In the genomic region with DNA sequence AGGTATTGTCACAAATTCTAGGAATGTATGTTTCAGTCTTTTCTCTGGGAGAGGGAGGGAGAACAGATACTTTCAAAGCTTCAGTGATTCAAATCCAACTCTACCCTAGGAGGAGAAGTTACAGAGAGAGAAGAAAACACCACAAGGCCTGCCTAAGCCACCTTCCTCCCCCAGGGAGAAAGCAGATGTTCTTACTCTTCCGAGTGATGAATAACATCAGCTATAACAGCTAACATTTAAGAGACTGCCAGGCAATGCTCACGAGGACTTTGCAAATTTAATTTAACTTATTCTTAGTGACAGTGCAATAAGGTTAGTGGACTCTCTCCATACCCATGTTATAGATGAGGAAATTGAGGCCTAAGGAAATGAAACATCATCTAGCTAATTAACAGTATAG, we compare ENCODE assay signal across 33 cellular contexts. TPM values are rescaled to one million over a fixed set of nuclear protein-coding genes. Genes with fewer than 3 reads are reported as not detected.
"Had no signal": no experiment of that assay in that cellular context is flagged by ENCODE, and none has a peak within 500 bp of the region (broad histone marks: within the 10 kb centered on the region; RNA-seq: fewer than 3 reads in every experiment).

No MANE protein-coding gene starts in this region.

- H3K4me3 Mint-ChIP-seq: naive thymus-derived CD8-positive, alpha-beta T cell; nephron; neural crest cell; stimulated activated naive B cell treated with anti-CD40 and anti-IgM and Interleukin-4, amounts not matched to agents 10 μg/mL and 1 μg/mL and 100 μg/mL, for 72 hours had no signal

- H3K27ac ChIP-seq: lower lobe of right lung, pancreas, right atrium auricular region, right lobe of liver, skin epidermis, stomach, testis, thyroid gland, transverse colon, upper lobe of right lung had no signal

- H3K4me1 Mint-ChIP-seq: stimulated activated naive B cell treated with anti-CD40 and anti-IgM and Interleukin-4, amounts not matched to agents 10 μg/mL and 1 μg/mL and 100 μg/mL, for 72 hours had no signal

- DNase-seq: hippocampal formation; kidney glomerular epithelial cell; left cardiac atrium; lower lobe of right lung; mammary epithelial cell; mesenchymal stem cell; naive thymus-derived CD8-positive, alpha-beta T cell; nucleus accumbens; pancreas; right lobe of liver; stimulated activated CD4-positive, alpha-beta T cell treated with anti-CD3 and anti-CD28 coated beads, Interleukin-12 subunit alpha, Interleukin-12 subunit beta, amount 100 ng/mL, for 4 hours; stimulated activated CD4-positive, alpha-beta T cell treated with anti-CD3 and anti-CD28 coated beads, Interleukin-15, amount 100 ng/mL, for 24 hours; stimulated activated CD4-positive, alpha-beta T cell treated with anti-CD3 and anti-CD28 coated beads, Interleukin-2, amount 100 ng/mL, for 24 hours; stimulated activated CD4-positive, alpha-beta T cell treated with anti-CD3 and anti-CD28 coated beads, Interleukin-4, amount 100 ng/mL, for 1 hour; stimulated activated naive B cell treated with anti-CD40 and anti-IgM and Interleukin-4, amounts not matched to agents 10 μg/mL and 1 μg/mL and 100 μg/mL, for 72 hours; stimulated activated naive CD8-positive, alpha-beta T cell treated with anti-CD3 and anti-CD28 coated beads, Interleukin-15, Interleukin-2, amounts not matched to agents 100 U/mL and 50 U/mL, for 24 hours; stomach; testis; thyroid gland; transverse colon; upper lobe of right lung had no signal

- H3K27me3 Mint-ChIP-seq: naive thymus-derived CD8-positive, alpha-beta T cell had no signal

- H3K36me3 Mint-ChIP-seq: stimulated activated naive B cell treated with anti-CD40 and anti-IgM and Interleukin-4, amounts not matched to agents 10 μg/mL and 1 μg/mL and 100 μg/mL, for 72 hours had no signal

- H3K9me3 ChIP-seq: lower lobe of right lung, pancreas, right atrium auricular region, right lobe of liver, stomach, testis, thyroid gland, transverse colon, upper lobe of right lung had no signal

- H3K27me3 ChIP-seq: pancreas, right atrium auricular region, right lobe of liver, testis, thyroid gland, transverse colon, upper lobe of right lung had no signal

- H3K4me3 ChIP-seq: lower lobe of right lung, pancreas, right atrium auricular region, right lobe of liver, skin epidermis, stomach, testis, thyroid gland, transverse colon, upper lobe of right lung had no signal

- ATAC-seq: left cardiac atrium; left lobe of liver; lower lobe of right lung; naive thymus-derived CD8-positive, alpha-beta T cell; pancreas; right lobe of liver; stimulated activated naive B cell treated with anti-CD40 and anti-IgM and Interleukin-4, amounts not matched to agents 10 μg/mL and 1 μg/mL and 100 μg/mL, for 72 hours; stimulated activated naive CD8-positive, alpha-beta T cell treated with anti-CD3 and anti-CD28 coated beads, Interleukin-15, Interleukin-2, amounts not matched to agents 100 U/mL and 50 U/mL, for 24 hours; upper lobe of right lung had no signal

- H3K27ac Mint-ChIP-seq: naive thymus-derived CD8-positive, alpha-beta T cell; nephron; progenitor cell of endocrine pancreas; stimulated activated naive B cell treated with anti-CD40 and anti-IgM and Interleukin-4, amounts not matched to agents 10 μg/mL and 1 μg/mL and 100 μg/mL, for 72 hours had no signal

- H3K36me3 ChIP-seq: lower lobe of right lung, pancreas, right atrium auricular region, right lobe of liver, stomach, thyroid gland, transverse colon, upper lobe of right lung had no signal

- H3K4me1 ChIP-seq: lower lobe of right lung, pancreas, right lobe of liver, testis, thyroid gland, transverse colon, upper lobe of right lung had no signal

- H3K9me3 Mint-ChIP-seq: naive thymus-derived CD8-positive, alpha-beta T cell; nephron; neural crest cell; stimulated activated naive B cell treated with anti-CD40 and anti-IgM and Interleukin-4, amounts not matched to agents 10 μg/mL and 1 μg/mL and 100 μg/mL, for 72 hours had no signal

RNA-seq across cellular contexts. Expression of gene TAS2R41, which starts 36.8 kb away (rescaled TPM):
- total RNA-seq: lower lobe of right lung, mammary epithelial cell, mucosa of gallbladder, neural crest cell, osteoblast, progenitor cell of endocrine pancreas, pulmonary artery endothelial cell, renal cortical epithelial cell, right atrium auricular region, right lobe of liver, thyroid gland, transverse colon, upper lobe of right lung had no signal
- polyA plus RNA-seq: keratinocyte; liver; mammary epithelial cell; naive thymus-derived CD8-positive, alpha-beta T cell; pancreas; stomach had no signal

RNA-seq across cellular contexts. Expression of gene CTAGE15, which starts 57.1 kb away (rescaled TPM):
- total RNA-seq: left cardiac atrium; naive thymus-derived CD8-positive, alpha-beta T cell; neural crest cell; osteoblast; renal cortical epithelial cell; right atrium auricular region had no signal
- polyA plus RNA-seq: pancreas had no signal
